In genomic region chr15:39582977-39583585, GRCh38 we compare ENCODE assay signal across 1 cellular context.
TF ChIP-seq lines count a peak whose summit lies in the region.

No MANE protein-coding gene starts in this region.

TF ChIP-seq in IMR-90, 13 proteins besides CTCF, POLR2A, EP300 and RAD21 (continued from another document):
- TF ChIP-seq MAZ (IDR thresholded peaks at IDR 0.05; ENCODE audit: borderline replicate concordance, low read depth, low read length) (no peak), MXI1 (IDR thresholded peaks at IDR 0.05; ENCODE audit: borderline replicate concordance, low read depth, low read length) (no peak), ELK1 (IDR thresholded peaks at IDR 0.05; ENCODE audit: borderline replicate concordance, low read depth, low read length) (no peak), RCOR1 (IDR thresholded peaks at IDR 0.05; ENCODE audit: insufficient replicate concordance, low read length) (no peak)
